ENCODE assay signal across 11 cellular contexts in genomic region chr4:87589531-87589930, GRCh38. TPM values are rescaled to one million over a fixed set of nuclear protein-coding genes. Genes with fewer than 3 reads are reported as not detected.
A peak's percentile ranks its signal among the peaks of the same experiment; 100 is the strongest.
DNase-seq lines count a peak whose midpoint lies in the region; ATAC-seq and TF ChIP-seq lines count a peak whose summit lies in the region.
"Had no signal": no experiment of that assay in that cellular context is flagged by ENCODE, and none has a peak within 500 bp of the region (broad histone marks: within the 10 kb centered on the region; RNA-seq: fewer than 3 reads in every experiment).

No MANE protein-coding gene starts in this region.

- no peaks in the 10 kb centered on the region for H3K27me3 ChIP-seq in thoracic aorta (replicated peaks; ENCODE audit: insufficient read depth)
- H3K27me3 ChIP-seq: SJSA1 had no signal

- intact Hi-C loops in natural killer cell (cut with micrococcal nuclease), result no loop called here

- H3K4me3 ChIP-seq in astrocyte of the cerebellum (ENCODE audit: low read depth, low read length) (no peak overlapping the region), thoracic aorta (no peak overlapping the region)
- H3K4me3 ChIP-seq: SJSA1 had no signal

- in situ Hi-C loops in astrocyte of the cerebellum (cut with HindIII; ENCODE audit: low sequenced_read_pairs), result no loop called here

- no peaks in the 10 kb centered on the region for H3K36me3 ChIP-seq in thoracic aorta
- H3K36me3 ChIP-seq: SJSA1 had no signal

- no peak overlapping the region for H3K4me3 Mint-ChIP-seq in natural killer cell

- peaks cover 0 to 3% of the 10 kb centered on the region in 2 donors for H3K9me3 Mint-ChIP-seq in natural killer cell

- ATAC-seq in thoracic aorta (ENCODE audit: insufficient number of reproducible peaks, low FRiP score, low read depth), result peak; percentile 97
- no peak for ATAC-seq in natural killer cell

- no peaks in the 10 kb centered on the region for H3K36me3 Mint-ChIP-seq in natural killer cell

- H3K4me1 ChIP-seq in thoracic aorta (ENCODE audit: control insufficient read depth in 1 of 2, low read depth in 2 of 2), result peaks cover 12 to 13% of the 10 kb centered on the region in 2 donors
- H3K4me1 ChIP-seq: SJSA1 had no signal

- no peaks in the 10 kb centered on the region for H3K4me1 Mint-ChIP-seq in natural killer cell

- H3K9me3 ChIP-seq in thoracic aorta, result no peaks in the 10 kb centered on the region
- H3K9me3 ChIP-seq: SJSA1 had no signal

- DNase-seq in HK-2 (ENCODE audit: unreplicated experiment), result peak; percentile 7
- peak; percentile 87 for DNase-seq in astrocyte of the cerebellum (ENCODE audit: low read depth)
- peak; percentile 98 for DNase-seq in iris pigment epithelial cell (ENCODE audit: low read depth)
- no peak for DNase-seq in thoracic aorta (ENCODE audit: low spot score)
- no peak for DNase-seq in NCI-H446 treated with DMSO at 0.1 percent for 48 hours (lab: John Stamatoyannopoulos, UW)
- no peak for DNase-seq in natural killer cell
- DNase-seq in GM19238 (ENCODE audit: insufficient read length, low spot score), result no peak
- DNase-seq: central memory CD4-positive, alpha-beta T cell; NCI-H2029 treated with DMSO at 0.1 percent for 48 hours had no signal

- TF ChIP-seq CTCF in astrocyte of the cerebellum (IDR thresholded peaks at IDR 0.05; ENCODE audit: low read depth, low read length, missing control alignments) (no peak), thoracic aorta (IDR thresholded peaks at IDR 0.05) (no peak), natural killer cell (IDR thresholded peaks at IDR 0.05) (no peak)

- peaks cover 0 to 7% of the 10 kb centered on the region in 2 donors for H3K27me3 Mint-ChIP-seq in natural killer cell (ENCODE audit: low read depth in 2 of 2)

- H3K27ac ChIP-seq in thoracic aorta, result no peak overlapping the region
- H3K27ac ChIP-seq: SJSA1 had no signal

- H3K27ac Mint-ChIP-seq in natural killer cell, result no peak overlapping the region

RNA-seq across cellular contexts. Expression of gene DSPP, which starts 18.8 kb away (rescaled TPM):
- total RNA-seq in thoracic aorta (not detected), natural killer cell (not detected)
- total RNA-seq: SJSA1, subcutaneous adipose tissue had no signal

Comparison
In these comparisons a context has a peak if more than half of its experiments do, and no peak if none do; other contexts are left out.
1. DNase-seq: peak in HK-2 (single experiment), astrocyte of the cerebellum (single experiment) and iris pigment epithelial cell (single experiment); none in thoracic aorta (single experiment), NCI-H446 treated with DMSO at 0.1 percent for 48 hours (single experiment), natural killer cell (single experiment) and GM19238 (single experiment).